9 cellular contexts compared by ENCODE assay signal in the genomic region with DNA sequence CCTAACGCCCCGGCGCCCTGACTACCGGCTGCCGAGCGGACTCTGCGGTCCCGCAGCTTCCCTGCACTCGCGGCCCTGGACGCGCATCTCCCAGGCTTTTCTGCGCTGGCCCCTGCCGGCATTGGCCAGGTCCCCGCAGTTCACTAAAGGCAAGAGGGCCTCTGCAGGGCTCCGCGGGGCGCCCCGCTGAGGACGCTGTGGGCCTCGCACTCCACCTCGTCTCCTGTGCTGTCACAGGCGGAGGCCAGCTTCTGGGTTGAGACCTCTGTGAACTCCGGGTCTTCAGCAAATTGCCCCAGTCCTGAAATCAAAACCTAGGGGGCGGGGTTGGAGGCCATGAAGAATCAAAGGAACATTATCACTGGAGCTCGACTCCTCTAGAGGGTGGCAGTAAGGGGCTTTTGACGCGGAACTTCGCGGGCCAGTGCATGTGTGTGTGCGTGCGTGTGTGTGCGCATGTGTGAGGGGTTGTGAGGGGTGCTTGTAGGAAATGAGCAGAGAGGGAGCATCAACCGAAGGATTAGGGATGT.
DNase-seq lines count a peak whose midpoint lies in the region; ATAC-seq and TF ChIP-seq lines count a peak whose summit lies in the region.
"Had no signal": no experiment of that assay in that cellular context is flagged by ENCODE, and none has a peak within 500 bp of the region (broad histone marks: within the 10 kb centered on the region; RNA-seq: fewer than 3 reads in every experiment).

No MANE protein-coding gene starts in this region.

- POLR2A ChIA-PET in activated naive CD8-positive, alpha-beta T cell treated with anti-CD3 and anti-CD28 coated beads, Interleukin-2, amount 10 ng/mL, durations not matched to agents 7 days and 5 days (lab: Charles Lee): no interaction called here

- peak overlapping the region; percentile 9 for H3K9ac ChIP-seq in iPS-18a (ENCODE audit: low read length)

- no peaks in the 10 kb centered on the region for H3K36me3 Mint-ChIP-seq in activated naive CD8-positive, alpha-beta T cell treated with anti-CD3 and anti-CD28 coated beads, Interleukin-2, amount 10 ng/mL, durations not matched to agents 7 days and 5 days

- no peaks in the 10 kb centered on the region for H3K9me3 Mint-ChIP-seq in activated naive CD8-positive, alpha-beta T cell treated with anti-CD3 and anti-CD28 coated beads, Interleukin-2, amount 10 ng/mL, durations not matched to agents 7 days and 5 days

- H3K36me3 ChIP-seq in iPS-18a (ENCODE audit: control insufficient read depth, low read depth, low read length): no peaks in the 10 kb centered on the region
- H3K36me3 ChIP-seq: neutrophil had no signal

- peaks cover 31% of the 10 kb centered on the region for H3K27me3 ChIP-seq in iPS-18a (ENCODE audit: control insufficient read depth, insufficient read depth, low read length)

- H3K4me3 Mint-ChIP-seq in activated naive CD8-positive, alpha-beta T cell treated with anti-CD3 and anti-CD28 coated beads, Interleukin-2, amount 10 ng/mL, durations not matched to agents 7 days and 5 days: peak overlapping the region; percentile 88

- H3K27ac Mint-ChIP-seq in activated naive CD8-positive, alpha-beta T cell treated with anti-CD3 and anti-CD28 coated beads, Interleukin-2, amount 10 ng/mL, durations not matched to agents 7 days and 5 days: no peak overlapping the region

- H3K27ac ChIP-seq in iPS-18a (ENCODE audit: low read length): no peak overlapping the region
- H3K27ac ChIP-seq: neutrophil had no signal

- no peaks in the 10 kb centered on the region for H3K9me3 ChIP-seq in iPS-18a (ENCODE audit: control insufficient read depth, low read depth, low read length)
- H3K9me3 ChIP-seq: neutrophil had no signal

- H3K4me3 ChIP-seq in GM12875 (ENCODE audit: low read depth, low read length) (no peak overlapping the region), iPS-18a (ENCODE audit: low read length) (peak overlapping the region; percentile 50)

- peaks cover 42% of the 10 kb centered on the region for H3K27me3 Mint-ChIP-seq in activated naive CD8-positive, alpha-beta T cell treated with anti-CD3 and anti-CD28 coated beads, Interleukin-2, amount 10 ng/mL, durations not matched to agents 7 days and 5 days

- DNase-seq in activated naive CD8-positive, alpha-beta T cell treated with anti-CD3 and anti-CD28 coated beads, Interleukin-2, amount 10 ng/mL, durations not matched to agents 7 days and 5 days: peak; percentile 48
- DNase-seq in stimulated activated CD4-positive, alpha-beta T cell treated with anti-CD3 and anti-CD28 coated beads, Interleukin-12 subunit alpha, Interleukin-12 subunit beta, amount 100 ng/mL, for 48 hours (ENCODE audit: low read depth in 2 of 3, low spot score in 1 of 3): peak in 2 of 3 donors; percentile 8 to 34
- DNase-seq in NOMO-1 (lab: John Stamatoyannopoulos, UW; ENCODE audit: unreplicated experiment in 2 of 2): no peak
- no peak for DNase-seq in C1 segment of cervical spinal cord (lab: John Stamatoyannopoulos, UW)

- no peaks in the 10 kb centered on the region for H3K4me1 ChIP-seq in iPS-18a (ENCODE audit: control insufficient read depth, low read depth, low read length)

- TF ChIP-seq CTCF in GM12875 (IDR thresholded peaks at IDR 0.05; ENCODE audit: borderline replicate concordance, insufficient read depth, low read depth, low read length): 0 out of 2 replicates have a peak, but pooled peaks have one; percentile 31

- peaks cover 10% of the 10 kb centered on the region for H3K4me1 Mint-ChIP-seq in activated naive CD8-positive, alpha-beta T cell treated with anti-CD3 and anti-CD28 coated beads, Interleukin-2, amount 10 ng/mL, durations not matched to agents 7 days and 5 days

- ATAC-seq in HG03432 (IDR thresholded peaks at IDR 0.05; ENCODE audit: unreplicated experiment): peak; percentile 61
- ATAC-seq in activated naive CD8-positive, alpha-beta T cell treated with anti-CD3 and anti-CD28 coated beads, Interleukin-2, amount 10 ng/mL, durations not matched to agents 7 days and 5 days (ENCODE audit: low read depth): peak; percentile 71
- no peak for ATAC-seq in GM21737 (IDR thresholded peaks at IDR 0.05; ENCODE audit: unreplicated experiment)

Comparison
In these comparisons a context has a peak if more than half of its experiments do, and no peak if none do; other contexts are left out.
1. DNase-seq: peak in activated naive CD8-positive, alpha-beta T cell treated with anti-CD3 and anti-CD28 coated beads, Interleukin-2, amount 10 ng/mL, durations not matched to agents 7 days and 5 days (single experiment) and stimulated activated CD4-positive, alpha-beta T cell treated with anti-CD3 and anti-CD28 coated beads, Interleukin-12 subunit alpha, Interleukin-12 subunit beta, amount 100 ng/mL, for 48 hours (2 of 3); none in NOMO-1 (0 of 2) and C1 segment of cervical spinal cord (0 of 14).